ENCODE assay signal across 1 cellular context in genomic region chr7:137953043-137953691, GRCh38.
TF ChIP-seq lines count a peak whose summit lies in the region.

No MANE protein-coding gene starts in this region.

TF ChIP-seq in HEK293, 187 proteins besides CTCF, POLR2A, EP300 and RAD21 (continued from another document and continues in another):
- TF ChIP-seq ZBTB26 (tag by site-specific recombination; optimal IDR thresholded peaks at IDR 0.05), result no peak
- TF ChIP-seq ZNF510 (tag by site-specific recombination; IDR thresholded peaks at IDR 0.05; ENCODE audit: insufficient replicate concordance), result no peak
- no peak for TF ChIP-seq ZNF791 (tag by site-specific recombination; IDR thresholded peaks at IDR 0.05)
- no peak for TF ChIP-seq ZNF366 (tag by site-specific recombination; conservative IDR thresholded peaks at IDR 0.05)
- TF ChIP-seq ZNF747 (tag by site-specific recombination; IDR thresholded peaks at IDR 0.05), result no peak
- no peak for TF ChIP-seq ZFHX2 (tag by site-specific recombination; conservative IDR thresholded peaks at IDR 0.05)
- TF ChIP-seq ZNF155 (tag by site-specific recombination; IDR thresholded peaks at IDR 0.05), result no peak
- TF ChIP-seq ZNF473 (tag by site-specific recombination; IDR thresholded peaks at IDR 0.05), result no peak
- no peak for TF ChIP-seq ZBTB7A (tag by site-specific recombination; IDR thresholded peaks at IDR 0.05; ENCODE audit: low read depth)
- TF ChIP-seq ZNF311 (tag by site-specific recombination; IDR thresholded peaks at IDR 0.05; ENCODE audit: borderline replicate concordance), result no peak
- TF ChIP-seq ZNF223 (tag by site-specific recombination; IDR thresholded peaks at IDR 0.05), result no peak
- no peak for TF ChIP-seq ZNF335 (tag by site-specific recombination; conservative IDR thresholded peaks at IDR 0.05)
- peak; percentile 86 for TF ChIP-seq TSHZ1 (tag by site-specific recombination; IDR thresholded peaks at IDR 0.05; ENCODE audit: borderline replicate concordance)
- no peak for TF ChIP-seq ZNF660 (tag by site-specific recombination; IDR thresholded peaks at IDR 0.05)
- no peak for TF ChIP-seq ZNF529 (tag by site-specific recombination; IDR thresholded peaks at IDR 0.05; ENCODE audit: insufficient replicate concordance)
- no peak for TF ChIP-seq ZNF704 (tag by site-specific recombination; IDR thresholded peaks at IDR 0.05)
- no peak for TF ChIP-seq ZNF16 (tag by site-specific recombination; IDR thresholded peaks at IDR 0.05; ENCODE audit: low read depth)
- no peak for TF ChIP-seq BCL11A (tag by site-specific recombination; IDR thresholded peaks at IDR 0.05; ENCODE audit: low read depth)
- no peak for TF ChIP-seq ZNF274 (IDR thresholded peaks at IDR 0.05; ENCODE audit: low read length)
- TF ChIP-seq ZNF274 (tag by site-specific recombination; IDR thresholded peaks at IDR 0.05; ENCODE audit: borderline replicate concordance), result no peak
- TF ChIP-seq ZNF555 (tag by site-specific recombination; conservative IDR thresholded peaks at IDR 0.05), result no peak
- no peak for TF ChIP-seq SETDB1 (IDR thresholded peaks at IDR 0.05; ENCODE audit: insufficient read length, low read length)
- TF ChIP-seq ZNF211 (tag by site-specific recombination; IDR thresholded peaks at IDR 0.05; ENCODE audit: low read depth), result no peak
- TF ChIP-seq SALL2 (tag by site-specific recombination; IDR thresholded peaks at IDR 0.05; ENCODE audit: borderline replicate concordance), result no peak
- no peak for TF ChIP-seq HOXD13 (CRISPR knock-in tag; IDR thresholded peaks at IDR 0.05; ENCODE audit: borderline replicate concordance)
- peak; percentile 88 for TF ChIP-seq ZNF394 (tag by site-specific recombination; IDR thresholded peaks at IDR 0.05; ENCODE audit: borderline replicate concordance)
- TF ChIP-seq TRIM28 (IDR thresholded peaks at IDR 0.05; ENCODE audit: borderline replicate concordance, low read length), result peak; percentile 47; the same call in 1 of the 2 replicates
- no peak for TF ChIP-seq ZNF138 (tag by site-specific recombination; IDR thresholded peaks at IDR 0.05; ENCODE audit: borderline replicate concordance)
- TF ChIP-seq PRDM2 (tag by site-specific recombination; IDR thresholded peaks at IDR 0.05; ENCODE audit: borderline replicate concordance), result no peak
- TF ChIP-seq ZNF692 (tag by site-specific recombination; IDR thresholded peaks at IDR 0.05), result no peak
- peak; percentile 91 for TF ChIP-seq PRDM6 (tag by site-specific recombination; IDR thresholded peaks at IDR 0.05)
- no peak for TF ChIP-seq ZNF184 (tag by site-specific recombination; IDR thresholded peaks at IDR 0.05)
- no peak for TF ChIP-seq ZNF362 (tag by site-specific recombination; IDR thresholded peaks at IDR 0.05)
- TF ChIP-seq REST (tag by site-specific recombination; IDR thresholded peaks at IDR 0.05), result no peak
- no peak for TF ChIP-seq ZNF776 (tag by site-specific recombination; IDR thresholded peaks at IDR 0.05; ENCODE audit: borderline replicate concordance)
- no peak for TF ChIP-seq ZNF280C (tag by site-specific recombination; IDR thresholded peaks at IDR 0.05)
